Comparison of ENCODE assay signal across 3 cellular contexts in genomic region chr19:58059681-58060080, GRCh38.
TF ChIP-seq lines count a peak whose summit lies in the region.

No MANE protein-coding gene starts in this region.

TF ChIP-seq in liver, 16 proteins besides CTCF, POLR2A, EP300 and RAD21:
- TF ChIP-seq ATF3 (IDR thresholded peaks at IDR 0.05) (no peak), YY1 (IDR thresholded peaks at IDR 0.05) (no peak), RXRA (IDR thresholded peaks at IDR 0.05) (no peak), MAX (IDR thresholded peaks at IDR 0.05) (no peak), TAF1 (conservative IDR thresholded peaks at IDR 0.05) (no peak), FOXA1 (IDR thresholded peaks at IDR 0.05) (no peak), ZBTB33 (IDR thresholded peaks at IDR 0.05) (no peak), SP1 (IDR thresholded peaks at IDR 0.05) (no peak), EGR1 (IDR thresholded peaks at IDR 0.05; ENCODE audit: low read depth in 2 of 2) (no peak), NR2F2 (IDR thresholded peaks at IDR 0.05) (no peak), FOXA2 (IDR thresholded peaks at IDR 0.05) (no peak), HNF4A (conservative IDR thresholded peaks at IDR 0.05) (no peak), REST (IDR thresholded peaks at IDR 0.05) (no peak), GABPA (IDR thresholded peaks at IDR 0.05 in 1 of 2, conservative IDR thresholded peaks at IDR 0.05 in 1 of 2) (no peak), HNF4G (IDR thresholded peaks at IDR 0.05) (no peak), JUND (IDR thresholded peaks at IDR 0.05) (no peak)

TF ChIP-seq in HepG2, 621 proteins besides CTCF, POLR2A, EP300 and RAD21:
- no peak for TF ChIP-seq NR2F1 (CRISPR knock-in tag; IDR thresholded peaks at IDR 0.05)
- no peak for TF ChIP-seq ZNF253 (CRISPR knock-in tag; IDR thresholded peaks at IDR 0.05; ENCODE audit: borderline replicate concordance)
- no peak for TF ChIP-seq ZNF781 (CRISPR knock-in tag; IDR thresholded peaks at IDR 0.05; ENCODE audit: borderline replicate concordance, not compliant biosample characterization)
- no peak for TF ChIP-seq ATF4 (CRISPR knock-in tag; IDR thresholded peaks at IDR 0.05)
- TF ChIP-seq ZNF282 (IDR thresholded peaks at IDR 0.05; ENCODE audit: partially characterized antibody): no peak
- TF ChIP-seq CBX5 (CRISPR knock-in tag; IDR thresholded peaks at IDR 0.05; ENCODE audit: borderline replicate concordance): no peak
- no peak for TF ChIP-seq MXD1 (CRISPR knock-in tag; IDR thresholded peaks at IDR 0.05)
- no peak for TF ChIP-seq IKZF5 (CRISPR knock-in tag; IDR thresholded peaks at IDR 0.05)
- no peak for TF ChIP-seq ZNF530 (CRISPR knock-in tag; IDR thresholded peaks at IDR 0.05; ENCODE audit: low read depth)
- no peak for TF ChIP-seq KLF12 (CRISPR knock-in tag; IDR thresholded peaks at IDR 0.05; ENCODE audit: borderline replicate concordance)
- no peak for TF ChIP-seq CHCHD3 (CRISPR knock-in tag; IDR thresholded peaks at IDR 0.05)

TF ChIP-seq in neural cell, 6 proteins besides CTCF, POLR2A, EP300 and RAD21:
- TF ChIP-seq REST (IDR thresholded peaks at IDR 0.05; ENCODE audit: borderline replicate concordance) (no peak), SMC3 (conservative IDR thresholded peaks at IDR 0.05; ENCODE audit: poor library complexity) (no peak), MXI1 (conservative IDR thresholded peaks at IDR 0.05; ENCODE audit: poor library complexity, severe bottlenecking) (no peak), EZH2 (IDR thresholded peaks at IDR 0.05; ENCODE audit: borderline replicate concordance, insufficient read depth, low read length, poor library complexity, severe bottlenecking) (no peak), POLR2AphosphoS5 (IDR thresholded peaks at IDR 0.05) (no peak), TAF1 (IDR thresholded peaks at IDR 0.05; ENCODE audit: low read depth) (no peak)
